1 cellular context compared by ENCODE assay signal in genomic region chr1:21852282-21853129, GRCh38.
TF ChIP-seq lines count a peak whose summit lies in the region.

No MANE protein-coding gene starts in this region.

TF ChIP-seq in GM12878, 131 proteins besides CTCF, POLR2A, EP300 and RAD21 (continued from another document):
- peak; percentile 76 for TF ChIP-seq ZNF687 (IDR thresholded peaks at IDR 0.05)
- TF ChIP-seq RAD51 (IDR thresholded peaks at IDR 0.05) = peak; percentile 85
- TF ChIP-seq IKZF1 (conservative IDR thresholded peaks at IDR 0.05) = 0 out of 2 replicates have a peak, but pooled peaks have one; percentile 15
